Comparison of ENCODE assay signal across 8 cellular contexts in the genomic region with DNA sequence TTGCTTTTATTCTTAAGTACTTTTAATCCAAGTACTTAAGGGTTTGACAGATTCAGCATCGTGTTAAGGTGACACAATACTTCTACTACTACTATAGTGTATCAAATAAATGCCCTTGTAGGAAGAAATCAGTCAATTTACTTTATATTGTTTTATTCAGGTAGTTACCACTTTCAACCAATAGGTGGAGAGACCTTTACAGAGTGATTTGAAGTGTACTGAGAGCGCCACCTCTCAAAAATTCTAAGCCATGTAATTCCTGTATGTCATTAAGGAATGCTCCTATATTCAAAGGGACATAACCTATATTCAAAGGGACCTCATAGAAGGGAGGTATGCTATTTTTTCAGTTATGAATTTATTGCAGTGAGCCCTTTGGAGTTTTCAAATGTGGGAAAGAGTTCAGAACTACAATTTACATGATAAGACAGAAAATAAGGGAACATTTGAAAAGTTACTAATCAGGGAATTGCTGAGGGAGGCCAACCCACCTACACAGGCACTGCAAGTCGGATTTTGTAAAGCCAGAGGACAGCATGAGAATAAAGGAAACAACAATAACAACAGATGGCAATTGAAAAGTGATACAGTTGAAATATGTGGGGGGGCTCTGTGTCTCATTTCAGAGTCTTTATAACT.
A peak's percentile ranks its signal among the peaks of the same experiment; 100 is the strongest.
DNase-seq lines count a peak whose midpoint lies in the region; ATAC-seq and TF ChIP-seq lines count a peak whose summit lies in the region.

No MANE protein-coding gene starts in this region.

- H4K20me1 ChIP-seq in DOHH2 (ENCODE audit: control insufficient read depth, insufficient read depth, low read depth, low read length) (no peaks in the 10 kb centered on the region), PC-9 (ENCODE audit: insufficient read depth) (no peaks in the 10 kb centered on the region)

- no peak overlapping the region for H3K4me2 ChIP-seq in DOHH2 (ENCODE audit: low read length)
- H3K4me2 ChIP-seq in PC-9: no peak overlapping the region

- ATAC-seq in GM21367 (IDR thresholded peaks at IDR 0.05; ENCODE audit: unreplicated experiment) (peak; percentile 94), HG03520 (IDR thresholded peaks at IDR 0.05; ENCODE audit: unreplicated experiment) (peak; percentile 80), Right ventricle myocardium inferior (no peak)

- peak in 1 of 2 experiments; percentile 47 for DNase-seq in PC-9
- DNase-seq in foreskin melanocyte: peak; percentile 3
- DNase-seq in AG08396 (ENCODE audit: low spot score): no peak
- DNase-seq in Right ventricle myocardium inferior (ENCODE audit: missing footprints): no peak
- DNase-seq in stimulated activated CD4-positive, alpha-beta T cell treated with anti-CD3 and anti-CD28 coated beads, Interleukin-4, amount 100 ng/mL, for 4 hours: no peak

- H3K4me1 ChIP-seq in DOHH2 (ENCODE audit: control insufficient read depth, low read length): no peaks in the 10 kb centered on the region
- no peaks in the 10 kb centered on the region for H3K4me1 ChIP-seq in PC-9 (replicated peaks; ENCODE audit: insufficient read depth)

- intact Hi-C loops in PC-9 (cut with micrococcal nuclease; ENCODE audit: unreplicated experiment) (loop anchor here (2.0 to 10.0 kb wide), 4 partner anchors 448 to 1234 kb away; no protein-coding TSS in a partner anchor), Right ventricle myocardium inferior (cut with DNase I) (no loop called here)

- H3K36me3 ChIP-seq in DOHH2 (ENCODE audit: control insufficient read depth, low read length): no peaks in the 10 kb centered on the region
- H3K36me3 ChIP-seq in PC-9 (ENCODE audit: low read depth): no peaks in the 10 kb centered on the region

- POLR2A ChIA-PET in PC-9 (lab: Charles Lee; ENCODE audit: unreplicated experiment): no interaction called here

- H3K4me3 ChIP-seq in DOHH2 (ENCODE audit: low read length) (no peak overlapping the region), PC-9 (no peak overlapping the region)

- no peaks in the 10 kb centered on the region for H3K9me2 ChIP-seq in DOHH2 (replicated peaks; ENCODE audit: control insufficient read depth, low read length)
- H3K9me2 ChIP-seq in PC-9 (ENCODE audit: insufficient read depth): no peaks in the 10 kb centered on the region

- no TSS peak for BruUV-seq in PC-9 (replicated peaks; lab: Mats Ljungman, UMichigan)

- H3K9me3 ChIP-seq in DOHH2 (ENCODE audit: control insufficient read depth, insufficient read depth, low read length): no peaks in the 10 kb centered on the region
- H3K9me3 ChIP-seq in PC-9 (ENCODE audit: insufficient read depth, low read depth): no peaks in the 10 kb centered on the region; the same call in 1 of the 2 replicates

- no peaks in the 10 kb centered on the region for H3K79me2 ChIP-seq in DOHH2 (ENCODE audit: control insufficient read depth, low read length)
- no peaks in the 10 kb centered on the region for H3K79me2 ChIP-seq in PC-9 (ENCODE audit: low read depth)

- H2AFZ ChIP-seq in PC-9: no peak overlapping the region

- CTCF ChIA-PET in PC-9 (lab: Charles Lee): no interaction called here

- no peaks in the 10 kb centered on the region for H3F3A ChIP-seq in DOHH2 (ENCODE audit: control insufficient read depth, insufficient read depth)
- H3F3A ChIP-seq in PC-9 (ENCODE audit: insufficient read depth, low read depth): no peaks in the 10 kb centered on the region

- H3K27me3 ChIP-seq in DOHH2 (ENCODE audit: control insufficient read depth, low read length) (no peaks in the 10 kb centered on the region), PC-9 (ENCODE audit: insufficient read depth, low read depth) (no peaks in the 10 kb centered on the region)

- H3K27ac ChIP-seq in DOHH2 (ENCODE audit: low read depth, low read length): no peak overlapping the region
- no peak overlapping the region for H3K27ac ChIP-seq in PC-9

- TF ChIP-seq CTCF in DOHH2 (IDR thresholded peaks at IDR 0.05; ENCODE audit: low read depth, low read length, poor library complexity, severe bottlenecking): peak; percentile 85
- peak; percentile 92 for TF ChIP-seq CTCF in PC-9 (conservative IDR thresholded peaks at IDR 0.05)
